Comparison of ENCODE assay signal across 8 cellular contexts in genomic region chr1:16352842-16353535, GRCh38. TPM values are rescaled to one million over a fixed set of nuclear protein-coding genes. Genes with fewer than 3 reads are reported as not detected.
DNase-seq lines count a peak whose midpoint lies in the region; ATAC-seq, FAIRE-seq and TF ChIP-seq lines count a peak whose summit lies in the region.

No MANE protein-coding gene starts in this region.

- no peaks in the 10 kb centered on the region for H3K36me3 ChIP-seq in keratinocyte (ENCODE audit: control insufficient read depth in 2 of 2, extremely low read depth in 1 of 2, insufficient read depth in 2 of 2, low read length in 2 of 2)

- H3K79me2 ChIP-seq in keratinocyte (ENCODE audit: control insufficient read depth, insufficient read depth, low read length), result peaks cover 41% of the 10 kb centered on the region

- ATAC-seq in activated CD8-positive, alpha-beta memory T cell treated with anti-CD3 and anti-CD28 coated beads, Interleukin-2, amount 10 ng/mL, durations not matched to agents 7 days and 5 days, result no peak
- no peak for ATAC-seq in activated naive CD4-positive, alpha-beta T cell treated with anti-CD3 and anti-CD28 coated beads, Interleukin-2, amount 50 U/mL, for 72 hours
- no peak for ATAC-seq in GM19452 (IDR thresholded peaks at IDR 0.05; ENCODE audit: unreplicated experiment)

- peak overlapping the region; percentile 93 for H3K4me3 Mint-ChIP-seq in activated CD8-positive, alpha-beta memory T cell treated with anti-CD3 and anti-CD28 coated beads, Interleukin-2, amount 10 ng/mL, durations not matched to agents 7 days and 5 days

- H3K9me3 Mint-ChIP-seq in activated CD8-positive, alpha-beta memory T cell treated with anti-CD3 and anti-CD28 coated beads, Interleukin-2, amount 10 ng/mL, durations not matched to agents 7 days and 5 days (ENCODE audit: low read depth), result no peaks in the 10 kb centered on the region
- no peaks in the 10 kb centered on the region for H3K9me3 Mint-ChIP-seq in activated naive CD4-positive, alpha-beta T cell treated with anti-CD3 and anti-CD28 coated beads, Interleukin-2, amount 50 U/mL, for 72 hours

- H3K4me2 ChIP-seq in keratinocyte (ENCODE audit: control insufficient read depth, extremely low read depth, insufficient read depth, low read depth, low read length), result peak overlapping the region; percentile 81

- H3K4me1 ChIP-seq in keratinocyte (ENCODE audit: control insufficient read depth, extremely low read depth, insufficient read depth, low read length), result peaks cover 12% of the 10 kb centered on the region

- no peaks in the 10 kb centered on the region for H4K20me1 ChIP-seq in keratinocyte (ENCODE audit: control insufficient read depth, extremely low read depth, insufficient read depth, low read length)

- no peak for TF ChIP-seq CTCF in keratinocyte (optimal IDR thresholded peaks at IDR 0.05 in 1 of 3, IDR thresholded peaks at IDR 0.05 in 1 of 3, conservative IDR thresholded peaks at IDR 0.05 in 1 of 3; ENCODE audit: extremely low read depth in 1 of 3, insufficient read depth in 2 of 3, low read length in 3 of 3)

- FAIRE-seq in keratinocyte (lab: Jason Lieb, UNC), result no peak

- H3K27ac Mint-ChIP-seq in activated CD8-positive, alpha-beta memory T cell treated with anti-CD3 and anti-CD28 coated beads, Interleukin-2, amount 10 ng/mL, durations not matched to agents 7 days and 5 days, result peak overlapping the region; percentile 95
- peak overlapping the region; percentile 91 to 93 for H3K27ac Mint-ChIP-seq in activated naive CD4-positive, alpha-beta T cell treated with anti-CD3 and anti-CD28 coated beads, Interleukin-2, amount 50 U/mL, for 72 hours

- H3K27me3 ChIP-seq in keratinocyte (ENCODE audit: control insufficient read depth, extremely low read depth, insufficient read depth, low read length), result no peaks in the 10 kb centered on the region

- H3K9ac ChIP-seq in keratinocyte (ENCODE audit: control insufficient read depth, extremely low read depth, insufficient read depth, low read length), result peak overlapping the region; percentile 88

- no peaks in the 10 kb centered on the region for H3K27me3 Mint-ChIP-seq in activated CD8-positive, alpha-beta memory T cell treated with anti-CD3 and anti-CD28 coated beads, Interleukin-2, amount 10 ng/mL, durations not matched to agents 7 days and 5 days

- peaks cover 3% of the 10 kb centered on the region for H3K9me1 ChIP-seq in keratinocyte (ENCODE audit: control insufficient read depth, extremely low read depth, insufficient read depth, low read length)

- H3K27ac ChIP-seq in keratinocyte (ENCODE audit: control insufficient read depth, insufficient read depth, low read length), result peak overlapping the region; percentile 64
- H3K27ac ChIP-seq in substantia nigra (ENCODE audit: low read depth, low read length, poor library complexity, severe bottlenecking), result peak overlapping the region; percentile 86

- dilution Hi-C loops in keratinocyte (cut with MboI; ENCODE audit: extremely low pct_ligation_motif_present, low sequenced_read_pairs), result no loop called here

- CTCF ChIA-PET in activated CD8-positive, alpha-beta memory T cell treated with anti-CD3 and anti-CD28 coated beads, Interleukin-2, amount 10 ng/mL, durations not matched to agents 7 days and 5 days (lab: Charles Lee), result interaction anchor here (0.8 to 5.4 kb wide), 8 partner anchors 12 to 279 kb away, joined by 3 to 84 read pairs (median 4); partner anchors contain the start of genes NECAP2 and SZRD1

- DNase-seq in activated CD8-positive, alpha-beta memory T cell treated with anti-CD3 and anti-CD28 coated beads, Interleukin-2, amount 10 ng/mL, durations not matched to agents 7 days and 5 days, result no peak
- no peak for DNase-seq in activated CD8-positive, alpha-beta memory T cell treated with anti-CD3 and anti-CD28 coated beads for 24 hours
- DNase-seq in activated naive CD4-positive, alpha-beta T cell treated with anti-CD3 and anti-CD28 coated beads, Interleukin-2, amount 50 U/mL, for 72 hours (ENCODE audit: low spot score in 2 of 2), result no peak
- DNase-seq in keratinocyte (ENCODE audit: low read depth, low spot score) (no peak), substantia nigra (lab: John Stamatoyannopoulos, UW) (peak in 6 of 49 donors; percentile 18 to 50 (median 25)), NCI-H2081 treated with DMSO at 0.1 percent for 48 hours (lab: John Stamatoyannopoulos, UW) (no peak), SHP77 treated with DMSO at 0.1 percent for 48 hours (lab: John Stamatoyannopoulos, UW) (no peak)

- peaks cover 22% of the 10 kb centered on the region for H3K4me1 Mint-ChIP-seq in activated CD8-positive, alpha-beta memory T cell treated with anti-CD3 and anti-CD28 coated beads, Interleukin-2, amount 10 ng/mL, durations not matched to agents 7 days and 5 days

- no peaks in the 10 kb centered on the region for H3K9me3 ChIP-seq in keratinocyte (ENCODE audit: control insufficient read depth, low read depth, low read length)

- peak overlapping the region; percentile 47 to 74 (median 52) for H3K4me3 ChIP-seq in keratinocyte (ENCODE audit: control insufficient read depth in 2 of 3, extremely low read depth in 1 of 3, insufficient read depth in 2 of 3, low read depth in 1 of 3, low read length in 3 of 3)

- peak overlapping the region; percentile 84 for H2AFZ ChIP-seq in keratinocyte (ENCODE audit: control insufficient read depth, low read length)

- peaks cover 3% of the 10 kb centered on the region for H3K36me3 Mint-ChIP-seq in activated CD8-positive, alpha-beta memory T cell treated with anti-CD3 and anti-CD28 coated beads, Interleukin-2, amount 10 ng/mL, durations not matched to agents 7 days and 5 days
- H3K36me3 Mint-ChIP-seq in activated naive CD4-positive, alpha-beta T cell treated with anti-CD3 and anti-CD28 coated beads, Interleukin-2, amount 50 U/mL, for 72 hours, result peaks cover 10 to 19% of the 10 kb centered on the region in 2 donors

RNA-seq across cellular contexts. Expression of gene FBXO42, which starts 0.7 kb away (rescaled TPM):
- total RNA-seq in activated CD8-positive, alpha-beta memory T cell treated with anti-CD3 and anti-CD28 coated beads, Interleukin-2, amount 10 ng/mL, durations not matched to agents 7 days and 5 days, result 10 to 100 TPM; 17.6 to 19.7 TPM
- total RNA-seq in activated naive CD4-positive, alpha-beta T cell treated with anti-CD3 and anti-CD28 coated beads, Interleukin-2, amount 50 U/mL, for 72 hours, result 10 to 100 TPM; 12.6 to 23.4 TPM
- polyA plus RNA-seq in keratinocyte, result 14.1 to 18.0 TPM (median 15.8 TPM) in 3 replicates
- polyA plus RNA-seq in keratinocyte (2011; ENCODE audit: low read depth), result 5.3 TPM
- polyA plus RNA-seq in keratinocyte (2011; cell fraction: cytosol; rRNA removed), result 12.1 and 14.3 TPM in 2 replicates
- 30.5 and 34.1 TPM in 2 replicates for polyA plus RNA-seq in keratinocyte (2011; cell fraction: nucleus; rRNA removed)
- 9.9 and 17.7 TPM in 2 replicates for polyA plus RNA-seq in keratinocyte (2012; ENCODE audit: low replicate concordance)
- 21.3 to 24.7 TPM (median 23.3 TPM) in 3 replicates for polyA minus RNA-seq in keratinocyte
- 12.1 TPM for polyA minus RNA-seq in keratinocyte (2011; cell fraction: cytosol; rRNA and poly(A)+ RNA removed)
- 18.6 and 33.8 TPM in 2 replicates for polyA minus RNA-seq in keratinocyte (2011; cell fraction: nucleus; rRNA and poly(A)+ RNA removed)

RNA-seq across cellular contexts. Expression of gene SZRD1, which starts 14.1 kb away (rescaled TPM):
- total RNA-seq in activated CD8-positive, alpha-beta memory T cell treated with anti-CD3 and anti-CD28 coated beads, Interleukin-2, amount 10 ng/mL, durations not matched to agents 7 days and 5 days, result 100 to 1,000 TPM; 161 to 189 TPM
- total RNA-seq in activated naive CD4-positive, alpha-beta T cell treated with anti-CD3 and anti-CD28 coated beads, Interleukin-2, amount 50 U/mL, for 72 hours, result 100 to 1,000 TPM; 151 to 170 TPM
- polyA plus RNA-seq in keratinocyte, result 68.7 to 106 TPM (median 74.1 TPM) in 3 replicates
- polyA plus RNA-seq in keratinocyte (2011; ENCODE audit: low read depth), result 15.9 TPM
- 97.4 and 123 TPM in 2 replicates for polyA plus RNA-seq in keratinocyte (2011; cell fraction: cytosol; rRNA removed)
- polyA plus RNA-seq in keratinocyte (2011; cell fraction: nucleus; rRNA removed), result 51.5 and 63.8 TPM in 2 replicates
- polyA plus RNA-seq in keratinocyte (2012; ENCODE audit: low replicate concordance), result 46.3 and 98.1 TPM in 2 replicates
- 61.1 to 116 TPM (median 67.7 TPM) in 3 replicates for polyA minus RNA-seq in keratinocyte
- 87.9 TPM for polyA minus RNA-seq in keratinocyte (2011; cell fraction: cytosol; rRNA and poly(A)+ RNA removed)
- 23.2 and 34.7 TPM in 2 replicates for polyA minus RNA-seq in keratinocyte (2011; cell fraction: nucleus; rRNA and poly(A)+ RNA removed)
